In the genomic region with DNA sequence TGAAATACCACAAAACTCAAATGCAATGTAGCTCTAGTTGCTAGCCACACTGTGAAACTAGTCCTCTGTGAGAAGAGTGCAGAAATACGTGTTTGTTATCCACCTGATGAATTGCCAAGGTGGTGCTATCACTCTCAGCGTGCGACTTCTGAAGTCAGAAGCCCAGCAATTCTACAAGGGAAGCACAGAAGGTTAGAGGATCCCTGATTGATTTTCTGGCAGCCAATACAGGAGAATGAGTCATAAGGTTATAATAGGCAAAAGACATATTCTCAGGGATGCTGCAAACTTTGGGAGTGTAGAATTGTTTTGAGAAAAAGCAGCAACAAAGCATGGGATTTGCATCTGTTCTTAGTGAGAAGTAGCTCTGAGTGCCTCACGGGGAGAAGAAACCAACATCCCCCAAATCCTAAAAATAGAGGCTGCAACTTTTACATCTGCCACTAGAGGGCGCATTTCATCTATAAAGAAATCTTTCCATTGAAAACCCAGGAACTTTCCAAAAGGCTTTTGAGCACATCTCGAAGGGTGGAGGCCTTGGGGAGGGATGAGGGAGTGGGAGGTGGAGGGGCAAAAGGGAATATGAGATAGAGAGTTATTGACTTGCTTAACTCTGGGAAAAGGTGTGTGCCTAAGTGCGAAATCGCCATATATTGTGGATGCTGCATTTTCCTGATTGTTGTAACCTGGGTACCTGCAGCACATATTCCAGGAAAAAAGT, we compare ENCODE assay signal across 8 cellular contexts.
DNase-seq lines count a peak whose midpoint lies in the region; ATAC-seq and TF ChIP-seq lines count a peak whose summit lies in the region.

No MANE protein-coding gene starts in this region.

- TF ChIP-seq POLR2A in spleen (IDR thresholded peaks at IDR 0.05), result no peak

- intact Hi-C loops in spleen (cut with DNase I; ENCODE audit: low total_unique reads), result no loop called here

- peaks cover 20% of the 10 kb centered on the region for H3K27me3 ChIP-seq in adipocyte (replicated peaks; ENCODE audit: control insufficient read depth, insufficient read depth, low read length)
- H3K27me3 ChIP-seq in spleen (replicated peaks in 1 of 7), result no peaks in the 10 kb centered on the region

- ATAC-seq in GM19324 (IDR thresholded peaks at IDR 0.05; ENCODE audit: low FRiP score, unreplicated experiment) (no peak), GM21825 (IDR thresholded peaks at IDR 0.05; ENCODE audit: unreplicated experiment) (no peak)

- H3K27ac ChIP-seq in spleen, result no peak overlapping the region

- H3K9me3 ChIP-seq in adipocyte (ENCODE audit: control insufficient read depth, low read length) (no peaks in the 10 kb centered on the region), spleen (no peaks in the 10 kb centered on the region)

- no peak overlapping the region for H3K9ac ChIP-seq in adipocyte (ENCODE audit: low read length)

- no peaks in the 10 kb centered on the region for H3K36me3 ChIP-seq in adipocyte (ENCODE audit: control insufficient read depth, insufficient read depth, low read length, severe bottlenecking)
- H3K36me3 ChIP-seq in spleen, result no peaks in the 10 kb centered on the region

- TF ChIP-seq CTCF in GM20000 (IDR thresholded peaks at IDR 0.05; ENCODE audit: extremely low read depth, missing control alignments) (peak; percentile 51), spleen (IDR thresholded peaks at IDR 0.05 in 8 of 11, conservative IDR thresholded peaks at IDR 0.05 in 3 of 11) (peak; percentile 26 to 85 (median 75))

- peak; percentile 73 for DNase-seq in CD1c-positive myeloid dendritic cell (ENCODE audit: extremely low spot score)
- peak; percentile 33 for DNase-seq in GM20000 (ENCODE audit: low spot score)
- peak; percentile 46 for DNase-seq in NCI-H345 treated with DMSO at 0.1 percent for 48 hours (lab: John Stamatoyannopoulos, UW; ENCODE audit: unreplicated experiment)
- DNase-seq in adipocyte (ENCODE audit: low read depth), result peak; percentile 78
- peak; percentile 10 for DNase-seq in hepatic stellate cell (ENCODE audit: low spot score)
- no peak for DNase-seq in spleen

- H3K4me3 ChIP-seq in adipocyte (ENCODE audit: low read length) (no peak overlapping the region), spleen (no peak overlapping the region)

- H3K4me1 ChIP-seq in adipocyte (ENCODE audit: control insufficient read depth, insufficient read depth, low read length) (no peaks in the 10 kb centered on the region), spleen (peaks cover 0 to 5% (median 1%) of the 10 kb centered on the region in 6 donors)

- 40 to 46% (median 43%) methylated on average over 8 of the region's 8 CpGs for WGBS in spleen, 5 donors
